ENCODE assay signal across 8 cellular contexts in genomic region chr22:38705235-38706100, GRCh38. TPM values are rescaled to one million over a fixed set of nuclear protein-coding genes. Genes with fewer than 3 reads are reported as not detected.
DNase-seq lines count a peak whose midpoint lies in the region; ATAC-seq and TF ChIP-seq lines count a peak whose summit lies in the region.

Gene GTPBP1, plus strand, starts transcription at chr22:38705944. Its CDS starts 12 bp downstream, at chr22:38705956.

- ATAC-seq in GM21737 (IDR thresholded peaks at IDR 0.05; ENCODE audit: unreplicated experiment) (peak; percentile 66), esophagus mucosa (peak; percentile 88)

- peaks cover 44% of the 10 kb centered on the region for H3K79me2 ChIP-seq in KMS-11 (ENCODE audit: insufficient read depth, low read depth)

- H2AFZ ChIP-seq in KMS-11 (ENCODE audit: low read depth), result peak within 1 kb of the TSS; percentile 86

- peak within 1 kb of the TSS; percentile 88 for H3K9ac ChIP-seq in KMS-11
- peak within 1 kb of the TSS; percentile 55 for H3K9ac ChIP-seq in muscle layer of colon (ENCODE audit: low read length)

- H3K27ac ChIP-seq in KMS-11, result peak within 1 kb of the TSS; percentile 93
- peak within 1 kb of the TSS; percentile 98 to 100 (median 99) for H3K27ac ChIP-seq in Peyer's patch
- H3K27ac ChIP-seq in muscle layer of colon (ENCODE audit: low read depth, low read length), result peak within 1 kb of the TSS; percentile 89

- TF ChIP-seq CTCF in KMS-11 (conservative IDR thresholded peaks at IDR 0.05; ENCODE audit: low read depth, low read length) (peak; percentile 25; the same call in 1 of the 2 replicates), Peyer's patch (IDR thresholded peaks at IDR 0.05) (peak in 3 of 6 experiments; percentile 11 to 33 (median 25))

- TF ChIP-seq POLR2A in Peyer's patch (IDR thresholded peaks at IDR 0.05), result peak; percentile 89 to 97

- peak within 1 kb of the TSS; percentile 48 for H3K4me3 ChIP-seq in KMS-11 (IDR thresholded peaks at IDR 0.05; ENCODE audit: insufficient read depth, low read depth, low read length)
- H3K4me3 ChIP-seq in Peyer's patch, result peak within 1 kb of the TSS; percentile 96 to 99 (median 98)
- H3K4me3 ChIP-seq in muscle layer of colon (ENCODE audit: low read depth in 1 of 2, low read length in 2 of 2), result peak within 1 kb of the TSS; percentile 75 to 90

- peak; percentile 99 for DNase-seq in DMS53 treated with DMSO at 0.1 percent for 48 hours (lab: John Stamatoyannopoulos, UW; ENCODE audit: unreplicated experiment)
- DNase-seq in Peyer's patch, result peak; percentile 95 to 100 (median 99)
- peak; percentile 94 to 96 for DNase-seq in activated T-cell treated with anti-CD3 and anti-CD28 coated beads, Interleukin-2, amount 50 U/mL, for 48 hours
- DNase-seq in stimulated activated CD8-positive, alpha-beta memory T cell treated with anti-CD3 and anti-CD28 coated beads, Interleukin-7, amount 100 ng/mL, for 24 hours (ENCODE audit: low read depth), result peak; percentile 86

- peak within 1 kb of the TSS; percentile 97 for H3K4me2 ChIP-seq in KMS-11

- H3K9me3 ChIP-seq in Peyer's patch, result no peaks in the 10 kb centered on the region
- H3K9me3 ChIP-seq in muscle layer of colon (ENCODE audit: low read length), result no peaks in the 10 kb centered on the region

- no peaks in the 10 kb centered on the region; the same call in 1 of the 2 replicates for H4K20me1 ChIP-seq in KMS-11 (ENCODE audit: insufficient read depth)

- peaks cover 36% of the 10 kb centered on the region for H3K4me1 ChIP-seq in KMS-11 (ENCODE audit: low read depth, poor library complexity, severe bottlenecking)
- peaks cover 0 to 41% (median 10%) of the 10 kb centered on the region in 4 donors for H3K4me1 ChIP-seq in Peyer's patch
- peaks cover 35% of the 10 kb centered on the region for H3K4me1 ChIP-seq in muscle layer of colon (ENCODE audit: insufficient read depth, low read length)

- H3K36me3 ChIP-seq in KMS-11 (ENCODE audit: insufficient read depth) (0 out of 2 replicates have a peak, but pooled peaks cover 3% of the 10 kb centered on the region), Peyer's patch (peaks cover 0 to 12% (median 0%) of the 10 kb centered on the region in 3 donors), muscle layer of colon (ENCODE audit: insufficient read depth, low read length) (peaks cover 10% of the 10 kb centered on the region)

- no peaks in the 10 kb centered on the region for H3K27me3 ChIP-seq in KMS-11 (ENCODE audit: insufficient read depth, low read depth)
- H3K27me3 ChIP-seq in Peyer's patch, result no peaks in the 10 kb centered on the region
- H3K27me3 ChIP-seq in muscle layer of colon (ENCODE audit: control insufficient read depth in 1 of 2, insufficient read depth in 2 of 2, low read length in 2 of 2), result no peaks in the 10 kb centered on the region

RNA-seq across cellular contexts. Expression of gene GTPBP1, which starts in this region (rescaled TPM):
- total RNA-seq in Peyer's patch (100 to 1,000 TPM in 3 of 4 donors, 10 to 100 TPM in 1; 72.5 to 182 (median 131) TPM), esophagus mucosa (20.0 TPM)

Comparison
In these comparisons a context has a peak if more than half of its experiments do, and no peak if none do; other contexts are left out.
1. Peak in every context shown above with its lines: DNase-seq, ATAC-seq, H3K4me3 ChIP-seq and H3K27ac ChIP-seq.
2. H3K4me3 ChIP-seq: peak in every context shown above with its lines; median percentile 98 in Peyer's patch; 82 in muscle layer of colon; 48 in KMS-11.